9 cellular contexts compared by ENCODE assay signal in the genomic region with DNA sequence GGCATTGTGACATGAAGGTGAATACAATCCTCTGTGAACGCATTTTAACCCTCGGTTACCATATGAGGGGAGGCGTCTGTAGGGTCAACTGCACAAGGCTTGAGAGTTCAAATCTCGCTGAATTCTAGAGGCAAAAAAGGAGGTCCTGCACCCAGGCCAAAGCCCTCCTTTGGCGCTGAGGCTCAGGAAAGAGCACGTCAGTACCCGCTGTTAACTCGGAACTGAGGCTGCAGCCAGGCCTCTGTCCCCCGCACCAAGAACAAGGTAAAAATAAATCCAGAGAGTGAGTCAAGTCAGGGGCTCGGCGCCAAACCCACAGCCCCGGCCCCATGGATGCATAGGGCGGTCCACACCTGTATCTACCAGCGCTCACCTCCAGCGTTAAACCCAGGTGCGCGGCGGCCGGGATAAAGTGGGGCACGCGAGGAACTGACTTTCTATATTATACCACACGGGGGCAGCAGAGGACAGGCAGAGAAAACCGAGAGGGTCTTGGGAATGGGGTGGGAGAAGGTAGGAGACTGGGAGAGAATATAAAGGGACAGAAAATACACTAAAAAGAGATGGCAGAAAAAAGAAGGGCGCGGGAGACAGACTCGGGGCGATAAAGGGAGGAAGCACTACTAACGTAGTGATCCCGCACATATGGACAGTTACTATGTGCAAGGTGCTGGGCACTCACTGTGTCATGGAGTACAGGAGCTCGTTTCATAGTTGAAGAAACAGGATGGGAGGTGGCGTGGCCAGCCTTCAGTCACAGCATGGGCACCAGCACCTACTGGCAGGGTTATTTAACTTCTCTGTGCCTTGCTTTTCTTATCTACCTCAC. TPM values are rescaled to one million over a fixed set of nuclear protein-coding genes. Genes with fewer than 3 reads are reported as not detected.
A peak's percentile ranks its signal among the peaks of the same experiment; 100 is the strongest.
DNase-seq lines count a peak whose midpoint lies in the region; ATAC-seq and TF ChIP-seq lines count a peak whose summit lies in the region.
"Had no signal": no experiment of that assay in that cellular context is flagged by ENCODE, and none has a peak within 500 bp of the region (broad histone marks: within the 10 kb centered on the region; RNA-seq: fewer than 3 reads in every experiment).

No MANE protein-coding gene starts in this region.

- peaks cover 43% of the 10 kb centered on the region for H3K27me3 Mint-ChIP-seq in nephron (ENCODE audit: low read depth)

- H3K9ac ChIP-seq in HUES6 (ENCODE audit: low read length) = no peak overlapping the region

- in situ Hi-C loops in SK-MEL-5 (cut with HindIII; ENCODE audit: low pct_unique_long_range_greater_than_20kb, low sequenced_read_pairs) = no loop called here

- no peak overlapping the region for H3K4me3 Mint-ChIP-seq in nephron
- H3K4me3 Mint-ChIP-seq: activated naive CD8-positive, alpha-beta T cell had no signal

- H3K4me1 ChIP-seq in HUES6 (ENCODE audit: control insufficient read depth, insufficient read depth, low read length) = 0 out of 2 replicates have a peak, but pooled peaks cover 6% of the 10 kb centered on the region

- peak; percentile 11 for DNase-seq in activated T-cell treated with anti-CD3 and anti-CD28 coated beads for 48 hours (ENCODE audit: low read depth)
- DNase-seq in activated T-cell treated with anti-CD3 and anti-CD28 coated beads, Interleukin-2, amount 50 U/mL, for 1 hour = no peak
- peak; percentile 32 for DNase-seq in SK-MEL-5 (ENCODE audit: low read depth, low spot score)
- DNase-seq in epithelial cell of esophagus (ENCODE audit: low read depth) = peak; percentile 36
- DNase-seq in MV-4-11 (lab: John Stamatoyannopoulos, UW) = no peak

- ATAC-seq in GM21723 (IDR thresholded peaks at IDR 0.05; ENCODE audit: unreplicated experiment) = no peak

- TF ChIP-seq CTCF in epithelial cell of esophagus (IDR thresholded peaks at IDR 0.05; ENCODE audit: insufficient read depth, low read depth, low read length, missing control alignments) (peak; percentile 75), nephron (IDR thresholded peaks at IDR 0.05; ENCODE audit: unreplicated experiment in 3 of 3) (peak; percentile 75 to 78 (median 75))

- no peaks in the 10 kb centered on the region; the same call in 1 of the 2 replicates for H3K9me3 ChIP-seq in HUES6 (ENCODE audit: control insufficient read depth, insufficient read depth, low read depth, low read length)

- no peaks in the 10 kb centered on the region for H3K36me3 Mint-ChIP-seq in nephron (ENCODE audit: low read depth)
- H3K36me3 Mint-ChIP-seq: activated naive CD8-positive, alpha-beta T cell had no signal

- no peaks in the 10 kb centered on the region for H3K36me3 ChIP-seq in HUES6 (ENCODE audit: control insufficient read depth, insufficient read depth, low read length)

- H3K4me1 Mint-ChIP-seq in nephron = no peaks in the 10 kb centered on the region

- H3K27me3 ChIP-seq in HUES6 (ENCODE audit: control insufficient read depth, insufficient read depth, low read length) = peaks cover 76% of the 10 kb centered on the region

- H3K9me3 Mint-ChIP-seq in nephron = no peaks in the 10 kb centered on the region

- H3K27ac Mint-ChIP-seq in nephron = no peak overlapping the region
- H3K27ac Mint-ChIP-seq: activated naive CD8-positive, alpha-beta T cell had no signal

- H3K4me3 ChIP-seq in HUES6 (ENCODE audit: low read depth, low read length) (peak overlapping the region; percentile 22; the same call in 1 of the 2 replicates), epithelial cell of esophagus (ENCODE audit: low read length) (peak overlapping the region; percentile 12)

- no peak overlapping the region for H3K27ac ChIP-seq in HUES6 (ENCODE audit: low read depth, low read length)

RNA-seq across cellular contexts. Expression of gene DMRTA2, which starts 54.9 kb away (rescaled TPM):
- total RNA-seq in SK-MEL-5 (2014; rRNA removed; shearing (Covaris generic)) = 0.21 TPM in 1 of 2 replicates, not detected in the other
- 0.10 TPM in 2 replicates for polyA plus RNA-seq in SK-MEL-5 (2015; cell fraction: cytosol; rRNA removed)
- 0.35 TPM in 1 of 2 replicates, not detected in the other for polyA plus RNA-seq in SK-MEL-5 (2015; cell fraction: nucleus; rRNA removed)

Comparison
In these comparisons a context has a peak if more than half of its experiments do, and no peak if none do; other contexts are left out.
1. DNase-seq: peak in activated T-cell treated with anti-CD3 and anti-CD28 coated beads for 48 hours (single experiment), SK-MEL-5 (single experiment) and epithelial cell of esophagus (single experiment); none in activated T-cell treated with anti-CD3 and anti-CD28 coated beads, Interleukin-2, amount 50 U/mL, for 1 hour (single experiment) and MV-4-11 (single experiment).